Comparison of ENCODE assay signal across 26 cellular contexts in genomic region chr13:74444877-74445479, GRCh38.
A peak's percentile ranks its signal among the peaks of the same experiment; 100 is the strongest.
DNase-seq lines count a peak whose midpoint lies in the region; ATAC-seq and TF ChIP-seq lines count a peak whose summit lies in the region.
"Had no signal": no experiment of that assay in that cellular context is flagged by ENCODE, and none has a peak within 500 bp of the region (broad histone marks: within the 10 kb centered on the region; RNA-seq: fewer than 3 reads in every experiment).

No MANE protein-coding gene starts in this region.

- H3K4me1 Mint-ChIP-seq in Calu3 (ENCODE audit: low read depth, unreplicated experiment), result no peaks in the 10 kb centered on the region
- H3K4me1 Mint-ChIP-seq: IgD-negative memory B cell had no signal

- intact Hi-C loops in Calu3 (cut with micrococcal nuclease; ENCODE audit: unreplicated experiment) (no loop called here), sciatic nerve (cut with DNase I) (no loop called here)

- BruUV-seq in Calu3 (replicated peaks; lab: Mats Ljungman, UMichigan), result no TSS peak

- no peak overlapping the region for H3K4me3 Mint-ChIP-seq in Calu3 (ENCODE audit: low read depth, unreplicated experiment)
- H3K4me3 Mint-ChIP-seq: CD8-positive, alpha-beta T cell; IgD-negative memory B cell; mesothelial cell of epicardium; natural killer cell treated with Interleukin-12 subunit alpha and Interleukin-12 subunit beta and Interleukin-15 and Interleukin-18, amount 100 ng/mL, for 72 hours had no signal

- no peaks in the 10 kb centered on the region for H3K27me3 Mint-ChIP-seq in Calu3 (ENCODE audit: unreplicated experiment)

- TF ChIP-seq CTCF in choroid plexus epithelial cell (conservative IDR thresholded peaks at IDR 0.05; ENCODE audit: low read depth, low read length) (no peak), Calu3 (IDR thresholded peaks at IDR 0.05; ENCODE audit: unreplicated experiment) (no peak)

- DNase-seq in ELR (ENCODE audit: low read depth) (peak; percentile 70), NCI-H82 treated with DMSO at 0.1 percent for 48 hours (lab: John Stamatoyannopoulos, UW; ENCODE audit: unreplicated experiment) (peak; percentile 8), choroid plexus epithelial cell (ENCODE audit: low read depth) (peak; percentile 2), kidney tubule cell (ENCODE audit: low spot score) (peak; percentile 52), LoVo (ENCODE audit: low spot score) (no peak), NCI-H1930 (lab: John Stamatoyannopoulos, UW) (no peak), Calu3 (no peak), sciatic nerve (ENCODE audit: low spot score) (no peak)
- DNase-seq: activated CD4-positive, alpha-beta T cell treated with anti-CD3 and anti-CD28 coated beads, Interleukin-2, amount 50 U/mL, for 48 hours; activated gamma-delta T cell treated with Interleukin-2 at 50 U/mL for 16 hours; adrenal gland; CD8-positive, alpha-beta T cell; DND-41; dorsolateral prefrontal cortex; erythroblast; NCI-H146; sigmoid colon; stimulated activated naive CD4-positive, alpha-beta T cell treated with Interleukin-2 at 50 U/mL for 16 hours; T-helper 2 cell; tibial artery; WERI-Rb-1 had no signal

- no peak overlapping the region for H3K4me3 ChIP-seq in choroid plexus epithelial cell (ENCODE audit: low read depth, low read length)
- H3K4me3 ChIP-seq: adrenal gland, dorsolateral prefrontal cortex, sigmoid colon, SJSA1, tibial artery had no signal

- H3K9me3 Mint-ChIP-seq in Calu3 (ENCODE audit: low read depth, unreplicated experiment), result no peaks in the 10 kb centered on the region
- H3K9me3 Mint-ChIP-seq: natural killer cell treated with Interleukin-12 subunit alpha and Interleukin-12 subunit beta and Interleukin-15 and Interleukin-18, amount 100 ng/mL, for 72 hours had no signal

- CTCF ChIA-PET in Calu3 (lab: Charles Lee), result no interaction called here

- no peak overlapping the region for H3K27ac Mint-ChIP-seq in Calu3 (ENCODE audit: unreplicated experiment)
- H3K27ac Mint-ChIP-seq: CD8-positive, alpha-beta T cell; IgD-negative memory B cell; mesothelial cell of epicardium; natural killer cell treated with Interleukin-12 subunit alpha and Interleukin-12 subunit beta and Interleukin-15 and Interleukin-18, amount 100 ng/mL, for 72 hours had no signal

- H3K36me3 Mint-ChIP-seq in Calu3 (ENCODE audit: insufficient read depth, unreplicated experiment), result no peaks in the 10 kb centered on the region
- H3K36me3 Mint-ChIP-seq: CD8-positive, alpha-beta T cell; IgD-negative memory B cell; mesothelial cell of epicardium had no signal

- no peak for ATAC-seq in sciatic nerve
- ATAC-seq: CD8-positive, alpha-beta T cell; left lobe of liver; natural killer cell treated with Interleukin-12 subunit alpha and Interleukin-12 subunit beta and Interleukin-15 and Interleukin-18, amount 100 ng/mL, for 72 hours had no signal

Comparison
In these comparisons a context has a peak if more than half of its experiments do, and no peak if none do; other contexts are left out.
1. DNase-seq: peak in ELR (single experiment), NCI-H82 treated with DMSO at 0.1 percent for 48 hours (single experiment), choroid plexus epithelial cell (single experiment) and kidney tubule cell (single experiment); none in LoVo (single experiment), NCI-H1930 (0 of 2), Calu3 (single experiment) and sciatic nerve (single experiment).